ENCODE assay signal across 15 cellular contexts in genomic region chr19:38389957-38390924, GRCh38. TPM values are rescaled to one million over a fixed set of nuclear protein-coding genes. Genes with fewer than 3 reads are reported as not detected.
DNase-seq lines count a peak whose midpoint lies in the region; ATAC-seq, FAIRE-seq and TF ChIP-seq lines count a peak whose summit lies in the region.
"Had no signal": no experiment of that assay in that cellular context is flagged by ENCODE, and none has a peak within 500 bp of the region (broad histone marks: within the 10 kb centered on the region; RNA-seq: fewer than 3 reads in every experiment).

No MANE protein-coding gene starts in this region.

- H3K9me3 Mint-ChIP-seq in CD4-positive, CD25-positive, alpha-beta regulatory T cell = peaks cover 0 to 1% (median 0%) of the 10 kb centered on the region in 7 donors
- H3K9me3 Mint-ChIP-seq in nephron = peaks cover 3% of the 10 kb centered on the region
- H3K9me3 Mint-ChIP-seq: memory B cell had no signal

- no peak for TF ChIP-seq RAD21 in IMR-90 (IDR thresholded peaks at IDR 0.05; ENCODE audit: low read length)

- peaks cover 7% of the 10 kb centered on the region for H3K9me1 ChIP-seq in IMR-90 (ENCODE audit: insufficient read depth, low read length)
- H3K9me1 ChIP-seq in endothelial cell of umbilical vein (replicated peaks; ENCODE audit: control insufficient read depth, extremely low read depth, insufficient read depth, low read length) = no peaks in the 10 kb centered on the region

- peaks cover 6% of the 10 kb centered on the region for H3K36me3 Mint-ChIP-seq in CD4-positive, CD25-positive, alpha-beta regulatory T cell
- H3K36me3 Mint-ChIP-seq in nephron (ENCODE audit: low read depth) = peaks cover 18% of the 10 kb centered on the region

- intact Hi-C loops in IMR-90 (cut with micrococcal nuclease) = loop anchor here (2.0 to 5.0 kb wide), 2 partner anchors 15 to 158 kb away; partner anchors contain the start of gene PSMD8
- intact Hi-C loops in endothelial cell of umbilical vein (cut with micrococcal nuclease) = loop anchor here (1.0 to 5.0 kb wide), 3 partner anchors 13 to 158 kb away; partner anchors contain the start of gene FAM98C
- intact Hi-C loops in PC-9 (cut with micrococcal nuclease; ENCODE audit: unreplicated experiment) = loop anchor here (5.0 to 10.0 kb wide), 2 partner anchors 158 to 485 kb away; partner anchors contain the start of genes SIPA1L3 and WDR87

- H3K9ac ChIP-seq in IMR-90 (ENCODE audit: low read depth, low read length) = peak overlapping the region; percentile 49
- peak overlapping the region; percentile 33 for H3K9ac ChIP-seq in endothelial cell of umbilical vein (replicated peaks; ENCODE audit: extremely low read depth, insufficient read depth, low read length)

- H2BK15ac ChIP-seq in IMR-90 (ENCODE audit: low read depth, low read length) = peak overlapping the region; percentile 93

- H2AK9ac ChIP-seq in IMR-90 (replicated peaks; ENCODE audit: low read depth, low read length, poor library complexity) = peak overlapping the region; percentile 98

- peak overlapping the region; percentile 89 for H3K23ac ChIP-seq in IMR-90 (ENCODE audit: low read depth, low read length)

- H3K4ac ChIP-seq in IMR-90 (ENCODE audit: low read depth, low read length) = peak overlapping the region; percentile 97

- H4K5ac ChIP-seq in IMR-90 (ENCODE audit: low read depth, low read length) = peak overlapping the region; percentile 82

- no peaks in the 10 kb centered on the region for H3K9me2 ChIP-seq in PC-9 (ENCODE audit: insufficient read depth)

- H3K4me2 ChIP-seq in IMR-90 (ENCODE audit: low read depth, low read length) (peak overlapping the region; percentile 70), endothelial cell of umbilical vein (ENCODE audit: insufficient read depth, low read length) (peak overlapping the region; percentile 75), PC-9 (no peak overlapping the region)

- H2BK20ac ChIP-seq in IMR-90 (ENCODE audit: low read depth, low read length) = peak overlapping the region; percentile 92

- TF ChIP-seq CTCF in IMR-90 (conservative IDR thresholded peaks at IDR 0.05; ENCODE audit: low read depth, low read length) (no peak), endothelial cell of umbilical vein (IDR thresholded peaks at IDR 0.05; ENCODE audit: extremely low read depth in 1 of 2, insufficient read depth in 1 of 2, low read depth in 1 of 2, low read length in 2 of 2) (no peak), nephron (IDR thresholded peaks at IDR 0.05; ENCODE audit: unreplicated experiment in 3 of 3) (no peak), PC-9 (conservative IDR thresholded peaks at IDR 0.05) (no peak)

- CTCF ChIA-PET in IMR-90 (lab: Yijun Ruan, JAX) = interaction anchor here (0.7 to 1.0 kb wide), 2 partner anchors 13 to 30 kb away, joined by 4 to 5 read pairs; partner anchors contain the start of gene FAM98C
- CTCF ChIA-PET in endothelial cell of umbilical vein (lab: Charles Lee) = interaction anchor here (0.9 to 4.7 kb wide), 5 partner anchors 8 to 163 kb away, joined by 3 to 65 read pairs (median 5); partner anchors contain the start of genes CATSPERG and FAM98C
- CTCF ChIA-PET in PC-9 (lab: Charles Lee) = interaction anchor here (3.0 kb wide), 1 partner anchor 12 kb away, joined by 29 read pairs; the partner anchor contains the start of gene FAM98C

- H3K36me3 ChIP-seq in CD4-positive, CD25-positive, alpha-beta regulatory T cell (ENCODE audit: control insufficient read depth, insufficient read depth, low read length) = no peaks in the 10 kb centered on the region
- H3K36me3 ChIP-seq in IMR-90 (ENCODE audit: control insufficient read depth, insufficient read depth, low read length) (peaks cover 16% of the 10 kb centered on the region), endothelial cell of umbilical vein (ENCODE audit: control insufficient read depth in 2 of 2, extremely low read depth in 1 of 2, insufficient read depth in 2 of 2, low read length in 2 of 2) (peaks cover 0 to 5% of the 10 kb centered on the region in 2 experiments), PC-9 (ENCODE audit: low read depth) (no peaks in the 10 kb centered on the region)
- H3K36me3 ChIP-seq: cardiac muscle cell had no signal

- BruUV-seq in IMR-90 (replicated peaks; lab: Mats Ljungman, UMichigan) (no TSS peak), endothelial cell of umbilical vein (replicated peaks; lab: Mats Ljungman, UMichigan) (no TSS peak), PC-9 (replicated peaks; lab: Mats Ljungman, UMichigan) (no TSS peak)

- no peak for FAIRE-seq in endothelial cell of umbilical vein (lab: Jason Lieb, UNC)
- FAIRE-seq: D721Med had no signal

- peaks cover 49% of the 10 kb centered on the region for H3K4me1 ChIP-seq in CD4-positive, CD25-positive, alpha-beta regulatory T cell (ENCODE audit: control insufficient read depth, insufficient read depth, low read length, poor library complexity, severe bottlenecking)
- peaks cover 4% of the 10 kb centered on the region for H3K4me1 ChIP-seq in IMR-90 (ENCODE audit: control insufficient read depth, insufficient read depth, low read length)
- H3K4me1 ChIP-seq in endothelial cell of umbilical vein (ENCODE audit: control insufficient read depth, extremely low read depth, insufficient read depth, low read length) = peaks cover 16% of the 10 kb centered on the region
- peaks cover 8% of the 10 kb centered on the region; the same call in 1 of the 2 replicates for H3K4me1 ChIP-seq in PC-9 (replicated peaks; ENCODE audit: insufficient read depth)

- in situ Hi-C loops in IMR-90 (cut with MboI; ENCODE audit: low sequenced_read_pairs) = no loop called here

- H3K27ac Mint-ChIP-seq in CD4-positive, CD25-positive, alpha-beta regulatory T cell = peak overlapping the region in 1 of 3 donors; percentile 76
- H3K27ac Mint-ChIP-seq in nephron = no peak overlapping the region
- H3K27ac Mint-ChIP-seq: activated CD8-positive, alpha-beta memory T cell treated with anti-CD3 and anti-CD28 coated beads, Interleukin-2, amount 10 ng/mL, durations not matched to agents 7 days and 5 days; memory B cell had no signal

- peaks cover 50% of the 10 kb centered on the region for H3K27me3 Mint-ChIP-seq in CD4-positive, CD25-positive, alpha-beta regulatory T cell
- H3K27me3 Mint-ChIP-seq in nephron (ENCODE audit: low read depth) = peaks cover 33% of the 10 kb centered on the region

- H3K4me3 Mint-ChIP-seq in CD4-positive, CD25-positive, alpha-beta regulatory T cell = peak overlapping the region; percentile 16 to 85 (median 57)
- H3K4me3 Mint-ChIP-seq in nephron = peak overlapping the region; percentile 80 to 92 (median 85)
- H3K4me3 Mint-ChIP-seq: activated CD8-positive, alpha-beta memory T cell treated with anti-CD3 and anti-CD28 coated beads, Interleukin-2, amount 10 ng/mL, durations not matched to agents 7 days and 5 days had no signal

- H4K91ac ChIP-seq in IMR-90 (ENCODE audit: insufficient read depth, low read depth, low read length) = peak overlapping the region; percentile 96

- 39% methylated on average over 8 of the region's 22 CpGs; no CpG with 5 or more reads in 1 of the 2 experiments for WGBS in IMR-90 (ENCODE audit: extremely low coverage in 2 of 2, insufficient read length in 1 of 2), 2 experiments

- dilution Hi-C loops in IMR-90 (cut with HindIII; ENCODE audit: low sequenced_read_pairs, unreplicated experiment) (no loop called here), endothelial cell of umbilical vein (cut with MboI; ENCODE audit: extremely low pct_ligation_motif_present, low sequenced_read_pairs) (no loop called here)

- peaks cover 22% of the 10 kb centered on the region; the same call in 1 of the 2 replicates for H3F3A ChIP-seq in PC-9 (ENCODE audit: insufficient read depth, low read depth)

- H3K79me1 ChIP-seq in IMR-90 (ENCODE audit: low read depth in 1 of 2, low read length in 2 of 2) = peaks cover 11 to 36% of the 10 kb centered on the region in 2 experiments; a peak in 3 of 4 replicates

- peaks cover 4% of the 10 kb centered on the region for H3K27me3 ChIP-seq in CD4-positive, CD25-positive, alpha-beta regulatory T cell (ENCODE audit: control insufficient read depth, insufficient read depth, low read length)
- no peaks in the 10 kb centered on the region for H3K27me3 ChIP-seq in IMR-90 (ENCODE audit: control insufficient read depth, insufficient read depth, low read length)
- H3K27me3 ChIP-seq in endothelial cell of umbilical vein (ENCODE audit: control insufficient read depth in 2 of 2, insufficient read depth in 2 of 2, low read length in 2 of 2) = no peaks in the 10 kb centered on the region
- no peaks in the 10 kb centered on the region for H3K27me3 ChIP-seq in PC-9 (ENCODE audit: insufficient read depth, low read depth)
- H3K27me3 ChIP-seq: cardiac muscle cell had no signal

- H3K14ac ChIP-seq in IMR-90 (replicated peaks; ENCODE audit: low read depth, low read length) = peak overlapping the region; percentile 95

- H4K8ac ChIP-seq in IMR-90 (ENCODE audit: low read depth in 2 of 2, low read length in 2 of 2) = peak overlapping the region; percentile 83 to 96

- peak overlapping the region; percentile 54 for H2BK5ac ChIP-seq in IMR-90 (ENCODE audit: low read depth, low read length, poor library complexity, severe bottlenecking)

- peak overlapping the region; percentile 61 for H2AFZ ChIP-seq in IMR-90 (replicated peaks; ENCODE audit: low read length, poor library complexity)
- peak overlapping the region; percentile 11 for H2AFZ ChIP-seq in endothelial cell of umbilical vein (ENCODE audit: low read depth, low read length)
- H2AFZ ChIP-seq in PC-9 = no peak overlapping the region

- H3K4me1 Mint-ChIP-seq in CD4-positive, CD25-positive, alpha-beta regulatory T cell = peaks cover 5 to 36% (median 7%) of the 10 kb centered on the region in 4 donors
- peaks cover 16% of the 10 kb centered on the region for H3K4me1 Mint-ChIP-seq in nephron

- H3K18ac ChIP-seq in IMR-90 (ENCODE audit: low read depth, low read length) = peak overlapping the region; percentile 43; the same call in 1 of the 2 replicates

- H3K9me3 ChIP-seq in CD4-positive, CD25-positive, alpha-beta regulatory T cell (ENCODE audit: control insufficient read depth in 2 of 2, low read length in 2 of 2) = no peaks in the 10 kb centered on the region
- H3K9me3 ChIP-seq in IMR-90 (ENCODE audit: control insufficient read depth, insufficient read depth, low read length) = no peaks in the 10 kb centered on the region
- H3K9me3 ChIP-seq in endothelial cell of umbilical vein (replicated peaks; ENCODE audit: control insufficient read depth, insufficient read depth, low read length) = no peaks in the 10 kb centered on the region
- H3K9me3 ChIP-seq in PC-9 (ENCODE audit: insufficient read depth, low read depth) = no peaks in the 10 kb centered on the region

- ATAC-seq in CD4-positive, CD25-positive, alpha-beta regulatory T cell (ENCODE audit: low read depth in 2 of 2) = no peak
- ATAC-seq in IMR-90 (ENCODE audit: low read depth) (no peak), GM19455 (IDR thresholded peaks at IDR 0.05; ENCODE audit: unreplicated experiment) (no peak)
- ATAC-seq: activated CD8-positive, alpha-beta memory T cell treated with anti-CD3 and anti-CD28 coated beads, Interleukin-2, amount 10 ng/mL, durations not matched to agents 7 days and 5 days had no signal

- H4K20me1 ChIP-seq in IMR-90 (ENCODE audit: insufficient read depth, low read length) = peaks cover 8% of the 10 kb centered on the region
- H4K20me1 ChIP-seq in endothelial cell of umbilical vein (replicated peaks; ENCODE audit: control insufficient read depth, extremely low read depth, insufficient read depth, low read length) = no peaks in the 10 kb centered on the region
- no peaks in the 10 kb centered on the region for H4K20me1 ChIP-seq in PC-9 (ENCODE audit: insufficient read depth)

- peak overlapping the region; percentile 89 for H2BK120ac ChIP-seq in IMR-90 (ENCODE audit: low read depth, low read length)

- no peak overlapping the region for H3K4me3 ChIP-seq in CD4-positive, CD25-positive, alpha-beta regulatory T cell (ENCODE audit: low read depth, low read length)
- H3K4me3 ChIP-seq in IMR-90 (ENCODE audit: insufficient read depth, low read depth, low read length) (peak overlapping the region; percentile 67), endothelial cell of umbilical vein (replicated peaks in 1 of 3; ENCODE audit: insufficient read depth in 1 of 3, low read depth in 1 of 3, low read length in 3 of 3) (peak overlapping the region; percentile 18 to 78 (median 35)), PC-9 (no peak overlapping the region)

- H3K27ac ChIP-seq in CD4-positive, CD25-positive, alpha-beta regulatory T cell (ENCODE audit: insufficient read depth, low read length, poor library complexity, severe bottlenecking) = no peak overlapping the region
- H3K27ac ChIP-seq in IMR-90 (ENCODE audit: insufficient read depth, low read length) (peak overlapping the region; percentile 73), endothelial cell of umbilical vein (ENCODE audit: insufficient read depth, low read depth, low read length) (peak overlapping the region; percentile 56), PC-9 (no peak overlapping the region)
- H3K27ac ChIP-seq: cardiac muscle cell, HL-60 had no signal

- no peak for TF ChIP-seq POLR2A in IMR-90 (IDR thresholded peaks at IDR 0.05; ENCODE audit: low read depth, low read length)
- TF ChIP-seq POLR2A in endothelial cell of umbilical vein (IDR thresholded peaks at IDR 0.05; ENCODE audit: low read depth, low read length) = no peak

- no peak overlapping the region for H3K56ac ChIP-seq in IMR-90 (ENCODE audit: extremely low read depth, insufficient read depth, low read length)

- peaks cover 18% of the 10 kb centered on the region for H3K79me2 ChIP-seq in endothelial cell of umbilical vein (ENCODE audit: control insufficient read depth, insufficient read depth, low read length)
- H3K79me2 ChIP-seq in PC-9 (ENCODE audit: low read depth) = no peaks in the 10 kb centered on the region

- POLR2A ChIA-PET in IMR-90 (lab: Charles Lee; ENCODE audit: unreplicated experiment) (interaction anchor here (0.5 to 1.5 kb wide), 5 partner anchors 13 to 946 kb away, joined by 3 to 6 read pairs (median 3); partner anchors contain the start of gene FAM98C), endothelial cell of umbilical vein (lab: Charles Lee) (interaction anchor here (3.6 kb wide), 1 partner anchor 16 kb away, joined by 39 read pairs; the partner anchor contains the start of gene PSMD8), PC-9 (lab: Charles Lee; ENCODE audit: unreplicated experiment) (interaction anchor here (0.6 to 0.9 kb wide), 3 partner anchors 16 to 119 kb away, joined by 3 to 6 read pairs (median 3); partner anchors contain the start of gene PSMD8)

- H2AK5ac ChIP-seq in IMR-90 (ENCODE audit: low read depth, low read length) = peak overlapping the region; percentile 100

- DNase-seq in CD4-positive, CD25-positive, alpha-beta regulatory T cell = no peak
- DNase-seq in IMR-90 = no peak
- no peak for DNase-seq in endothelial cell of umbilical vein (ENCODE audit: low read depth, low spot score)
- DNase-seq in PC-9 = no peak
- no peak for DNase-seq in NCI-H2227 (lab: John Stamatoyannopoulos, UW; ENCODE audit: unreplicated experiment)
- DNase-seq in activated CD4-positive, CD25-positive, alpha-beta regulatory T cell treated with anti-CD3 and anti-CD28 coated beads, Interleukin-2, amount 50 U/mL, for 72 hours = no peak
- DNase-seq: activated CD8-positive, alpha-beta memory T cell treated with anti-CD3 and anti-CD28 coated beads, Interleukin-2, amount 10 ng/mL, durations not matched to agents 7 days and 5 days; NCI-H1092 had no signal

RNA-seq across cellular contexts. Expression of gene SPRED3, which starts 1.7 kb away (rescaled TPM):
- 1.3 TPM for total RNA-seq in CD4-positive, CD25-positive, alpha-beta regulatory T cell
- under 1 TPM in 3 of 4 donors, not detected in 1; 0.06 to 0.13 (median 0.07) TPM for polyA plus RNA-seq in CD4-positive, CD25-positive, alpha-beta regulatory T cell
- 0.56 and 0.90 TPM in 2 replicates for total RNA-seq in IMR-90 (2012; rRNA removed)
- polyA plus RNA-seq in IMR-90 (2012; rRNA removed) = 6.3 and 7.9 TPM in 2 replicates
- polyA plus RNA-seq in IMR-90 (2012; cell fraction: cytosol; rRNA removed) = 2.4 and 2.8 TPM in 2 replicates
- 22.6 and 23.9 TPM in 2 replicates for polyA plus RNA-seq in IMR-90 (2012; cell fraction: nucleus; rRNA removed; ENCODE audit: low replicate concordance)
- total RNA-seq in endothelial cell of umbilical vein = 13.5 and 15.7 TPM in 2 replicates
- 5.7 and 7.0 TPM in 2 replicates for polyA plus RNA-seq in endothelial cell of umbilical vein
- polyA plus RNA-seq in endothelial cell of umbilical vein (2011; cell fraction: cytosol; rRNA removed) = 5.0 and 6.1 TPM in 2 replicates
- 20.2 and 21.0 TPM in 2 replicates for polyA plus RNA-seq in endothelial cell of umbilical vein (2011; cell fraction: nucleus; rRNA removed)
- polyA plus RNA-seq in endothelial cell of umbilical vein (2012) = 13.2 and 15.7 TPM in 2 replicates
- polyA minus RNA-seq in endothelial cell of umbilical vein = 5.6 and 7.1 TPM in 2 replicates
- polyA minus RNA-seq in endothelial cell of umbilical vein (2011; cell fraction: cytosol; rRNA and poly(A)+ RNA removed) = 0.20 TPM
- 11.7 and 12.0 TPM in 2 replicates for polyA minus RNA-seq in endothelial cell of umbilical vein (2011; cell fraction: nucleus; rRNA and poly(A)+ RNA removed)
- total RNA-seq in PC-9 (2021) = 4.7 and 5.4 TPM in 2 replicates

RNA-seq across cellular contexts. Expression of gene GGN, which starts 2.4 kb away (rescaled TPM):
- total RNA-seq in CD4-positive, CD25-positive, alpha-beta regulatory T cell = 0.91 TPM
- not detected for polyA plus RNA-seq in CD4-positive, CD25-positive, alpha-beta regulatory T cell
- under 0.01 TPM in 1 of 2 replicates, not detected in the other for total RNA-seq in IMR-90 (2012; rRNA removed)
- 0.65 and 0.99 TPM in 2 replicates for polyA plus RNA-seq in IMR-90 (2012; rRNA removed)
- polyA plus RNA-seq in IMR-90 (2012; cell fraction: cytosol; rRNA removed) = 0.75 and 0.95 TPM in 2 replicates
- 1.5 and 2.8 TPM in 2 replicates for polyA plus RNA-seq in IMR-90 (2012; cell fraction: nucleus; rRNA removed; ENCODE audit: low replicate concordance)
- 0.88 and 1.5 TPM in 2 replicates for total RNA-seq in endothelial cell of umbilical vein
- polyA plus RNA-seq in endothelial cell of umbilical vein = 0.39 and 0.73 TPM in 2 replicates
- polyA plus RNA-seq in endothelial cell of umbilical vein (2011; cell fraction: cytosol; rRNA removed) = 0.17 and 0.25 TPM in 2 replicates
- 0.32 and 0.36 TPM in 2 replicates for polyA plus RNA-seq in endothelial cell of umbilical vein (2011; cell fraction: nucleus; rRNA removed)
- 1.8 and 1.9 TPM in 2 replicates for polyA plus RNA-seq in endothelial cell of umbilical vein (2012)
- polyA minus RNA-seq in endothelial cell of umbilical vein = not detected in 2 replicates
- not detected for polyA minus RNA-seq in endothelial cell of umbilical vein (2011; cell fraction: cytosol; rRNA and poly(A)+ RNA removed)
- 0.29 TPM in 1 of 2 replicates, not detected in the other for polyA minus RNA-seq in endothelial cell of umbilical vein (2011; cell fraction: nucleus; rRNA and poly(A)+ RNA removed)
- 1.0 and 2.1 TPM in 2 replicates for total RNA-seq in PC-9 (2021)
- total RNA-seq: activated CD8-positive, alpha-beta memory T cell treated with anti-CD3 and anti-CD28 coated beads, Interleukin-2, amount 10 ng/mL, durations not matched to agents 7 days and 5 days had no signal

RNA-seq across cellular contexts. Expression of gene FAM98C, which starts 12.7 kb away (rescaled TPM):
- 41.3 TPM for total RNA-seq in CD4-positive, CD25-positive, alpha-beta regulatory T cell
- polyA plus RNA-seq in CD4-positive, CD25-positive, alpha-beta regulatory T cell = 10 to 100 TPM; 17.2 to 20.8 (median 19.8) TPM
- total RNA-seq in IMR-90 (2012; rRNA removed) = 3.6 and 4.2 TPM in 2 replicates
- 17.9 and 20.8 TPM in 2 replicates for polyA plus RNA-seq in IMR-90 (2012; rRNA removed)
- polyA plus RNA-seq in IMR-90 (2012; cell fraction: cytosol; rRNA removed) = 23.6 and 30.4 TPM in 2 replicates
- polyA plus RNA-seq in IMR-90 (2012; cell fraction: nucleus; rRNA removed; ENCODE audit: low replicate concordance) = 52.8 and 101 TPM in 2 replicates
- total RNA-seq in endothelial cell of umbilical vein = 13.0 and 15.4 TPM in 2 replicates
- polyA plus RNA-seq in endothelial cell of umbilical vein = 12.6 and 16.5 TPM in 2 replicates
- polyA plus RNA-seq in endothelial cell of umbilical vein (2011; cell fraction: cytosol; rRNA removed) = 6.0 and 11.0 TPM in 2 replicates
- polyA plus RNA-seq in endothelial cell of umbilical vein (2011; cell fraction: nucleus; rRNA removed) = 22.4 and 24.8 TPM in 2 replicates
- polyA plus RNA-seq in endothelial cell of umbilical vein (2012) = 10.0 and 11.3 TPM in 2 replicates
- polyA minus RNA-seq in endothelial cell of umbilical vein = 2.5 and 4.1 TPM in 2 replicates
- 5.7 TPM for polyA minus RNA-seq in endothelial cell of umbilical vein (2011; cell fraction: cytosol; rRNA and poly(A)+ RNA removed)
- polyA minus RNA-seq in endothelial cell of umbilical vein (2011; cell fraction: nucleus; rRNA and poly(A)+ RNA removed) = 3.5 and 5.0 TPM in 2 replicates
- 15.8 and 19.5 TPM in 2 replicates for total RNA-seq in PC-9 (2021)

RNA-seq across cellular contexts. Expression of gene PSMD8, which starts 15.9 kb away (rescaled TPM):
- total RNA-seq in CD4-positive, CD25-positive, alpha-beta regulatory T cell = 104 TPM
- polyA plus RNA-seq in CD4-positive, CD25-positive, alpha-beta regulatory T cell = 100 to 1,000 TPM; 177 to 254 (median 222) TPM
- total RNA-seq in IMR-90 (2012; rRNA removed) (502 and 644 TPM in 2 replicates), endothelial cell of umbilical vein (203 and 215 TPM in 2 replicates), PC-9 (2021) (141 and 222 TPM in 2 replicates)
- polyA plus RNA-seq in IMR-90 (2012; rRNA removed) (475 and 538 TPM in 2 replicates), endothelial cell of umbilical vein (543 and 714 TPM in 2 replicates)
- 171 and 501 TPM in 2 replicates for polyA plus RNA-seq in IMR-90 (2012; cell fraction: cytosol; rRNA removed)
- polyA plus RNA-seq in IMR-90 (2012; cell fraction: nucleus; rRNA removed; ENCODE audit: low replicate concordance) = 160 and 200 TPM in 2 replicates
- polyA plus RNA-seq in endothelial cell of umbilical vein (2011; cell fraction: cytosol; rRNA removed) = 460 and 462 TPM in 2 replicates
- polyA plus RNA-seq in endothelial cell of umbilical vein (2011; cell fraction: nucleus; rRNA removed) = 162 and 183 TPM in 2 replicates
- 245 and 272 TPM in 2 replicates for polyA plus RNA-seq in endothelial cell of umbilical vein (2012)
- 310 and 321 TPM in 2 replicates for polyA minus RNA-seq in endothelial cell of umbilical vein
- polyA minus RNA-seq in endothelial cell of umbilical vein (2011; cell fraction: cytosol; rRNA and poly(A)+ RNA removed) = 81.4 TPM
- 52.3 and 55.7 TPM in 2 replicates for polyA minus RNA-seq in endothelial cell of umbilical vein (2011; cell fraction: nucleus; rRNA and poly(A)+ RNA removed)

RNA-seq across cellular contexts. Expression of gene RASGRP4, which starts 35.8 kb away (rescaled TPM):
- 10.9 TPM for total RNA-seq in CD4-positive, CD25-positive, alpha-beta regulatory T cell
- polyA plus RNA-seq in CD4-positive, CD25-positive, alpha-beta regulatory T cell = 1 to 10 TPM; 1.6 to 9.3 (median 5.0) TPM
- total RNA-seq in IMR-90 (2012; rRNA removed) (not detected in 2 replicates), endothelial cell of umbilical vein (not detected in 2 replicates), PC-9 (2021) (not detected in 2 replicates)
- polyA plus RNA-seq in IMR-90 (2012; rRNA removed) (not detected in 2 replicates), endothelial cell of umbilical vein (not detected in 2 replicates)
- not detected in 2 replicates for polyA plus RNA-seq in IMR-90 (2012; cell fraction: cytosol; rRNA removed)
- not detected in 2 replicates for polyA plus RNA-seq in IMR-90 (2012; cell fraction: nucleus; rRNA removed; ENCODE audit: low replicate concordance)
- not detected in 2 replicates for polyA plus RNA-seq in endothelial cell of umbilical vein (2011; cell fraction: cytosol; rRNA removed)
- polyA plus RNA-seq in endothelial cell of umbilical vein (2011; cell fraction: nucleus; rRNA removed) = not detected in 2 replicates
- not detected in 2 replicates for polyA plus RNA-seq in endothelial cell of umbilical vein (2012)
- 0.46 and 0.91 TPM in 2 replicates for polyA minus RNA-seq in endothelial cell of umbilical vein
- not detected for polyA minus RNA-seq in endothelial cell of umbilical vein (2011; cell fraction: cytosol; rRNA and poly(A)+ RNA removed)
- not detected in 2 replicates for polyA minus RNA-seq in endothelial cell of umbilical vein (2011; cell fraction: nucleus; rRNA and poly(A)+ RNA removed)
- total RNA-seq: glomerular endothelial cell had no signal

Comparison
In these comparisons a context has a peak if more than half of its experiments do, and no peak if none do; other contexts are left out.
1. H3K27ac ChIP-seq: peak in IMR-90 (single experiment) and endothelial cell of umbilical vein (single experiment); none in CD4-positive, CD25-positive, alpha-beta regulatory T cell (single experiment) and PC-9 (single experiment).
2. H3K4me3 ChIP-seq: peak in IMR-90 (single experiment) and endothelial cell of umbilical vein (3 of 3); none in CD4-positive, CD25-positive, alpha-beta regulatory T cell (single experiment) and PC-9 (single experiment).